8 cellular contexts compared by ENCODE assay signal in the genomic region with DNA sequence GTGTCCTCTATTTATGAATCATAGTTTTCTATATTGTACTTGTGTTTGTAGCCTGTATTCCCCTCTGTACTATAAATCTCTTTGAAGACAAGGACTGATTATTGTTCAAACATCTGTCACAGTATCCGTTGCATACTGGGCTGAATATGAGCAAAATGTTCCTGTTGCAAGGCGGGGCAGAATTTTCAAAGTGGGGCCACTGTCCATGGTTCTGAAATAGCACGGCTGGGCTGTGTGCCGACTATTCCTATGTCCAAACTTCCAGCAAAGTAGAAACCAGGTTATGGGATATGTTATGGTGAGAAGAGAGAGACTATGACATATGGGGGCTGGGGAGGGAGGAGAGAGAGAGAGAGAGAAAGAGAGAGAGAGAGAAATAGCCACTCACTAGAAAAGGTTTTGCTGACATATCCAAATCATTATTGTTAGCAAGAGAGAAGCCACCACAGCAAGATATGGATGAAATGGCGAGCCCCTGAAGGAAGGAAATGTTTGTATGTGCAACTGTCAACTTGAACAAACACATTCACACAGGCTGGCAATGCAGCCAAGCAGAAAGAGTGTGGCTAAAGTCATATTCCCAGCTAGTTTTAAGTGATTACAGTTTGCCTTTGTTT.
A peak's percentile ranks its signal among the peaks of the same experiment; 100 is the strongest.
DNase-seq lines count a peak whose midpoint lies in the region; ATAC-seq and TF ChIP-seq lines count a peak whose summit lies in the region.

No MANE protein-coding gene starts in this region.

- H3K27ac ChIP-seq in colonic mucosa = no peak overlapping the region
- no peak overlapping the region for H3K27ac ChIP-seq in osteoblast (ENCODE audit: low read depth, low read length)

- peak; percentile 8 for DNase-seq in SIG-M5 treated with dmso at 0.1 percent for 504 hours (lab: John Stamatoyannopoulos, UW; ENCODE audit: unreplicated experiment)
- no peak for DNase-seq in SIG-M5 (lab: John Stamatoyannopoulos, UW)
- DNase-seq in NCI-H1694 (lab: John Stamatoyannopoulos, UW) = peak; percentile 33
- peak; percentile 19 for DNase-seq in colonic mucosa
- peak; percentile 48 for DNase-seq in osteoblast (ENCODE audit: insufficient read length, low spot score, missing footprints)
- no peak for DNase-seq in NCI-H748 (lab: John Stamatoyannopoulos, UW; ENCODE audit: unreplicated experiment)

- TF ChIP-seq CTCF in colonic mucosa (IDR thresholded peaks at IDR 0.05) (no peak), osteoblast (IDR thresholded peaks at IDR 0.05; ENCODE audit: extremely low read depth, low read depth, low read length) (no peak)

- H3K79me2 ChIP-seq in osteoblast (ENCODE audit: insufficient read depth, low read length) = no peaks in the 10 kb centered on the region

- no peaks in the 10 kb centered on the region for H3K4me1 ChIP-seq in colonic mucosa
- no peaks in the 10 kb centered on the region for H3K4me1 ChIP-seq in osteoblast (ENCODE audit: insufficient read depth, low read length)

- H4K20me1 ChIP-seq in osteoblast (ENCODE audit: insufficient read depth, low read length) = no peaks in the 10 kb centered on the region

- H3K9me3 ChIP-seq in colonic mucosa = no peaks in the 10 kb centered on the region
- H3K9me3 ChIP-seq in osteoblast (ENCODE audit: low read depth, low read length) = no peaks in the 10 kb centered on the region

- H3K9ac ChIP-seq in colonic mucosa (ENCODE audit: low read depth in 2 of 2, low read length in 2 of 2) = no peak overlapping the region

- no peak overlapping the region for H3K4me2 ChIP-seq in osteoblast (ENCODE audit: insufficient read depth, low read length)

- H3K4me3 ChIP-seq in colonic mucosa = no peak overlapping the region
- no peak overlapping the region for H3K4me3 ChIP-seq in osteoblast (ENCODE audit: insufficient read depth, low read length)

- H2AFZ ChIP-seq in osteoblast (ENCODE audit: low read length) = no peak overlapping the region

- intact Hi-C loops in colonic mucosa (cut with DNase I) = no loop called here

- ATAC-seq in HG02588 (IDR thresholded peaks at IDR 0.05; ENCODE audit: unreplicated experiment) (no peak), GM21381 (IDR thresholded peaks at IDR 0.05; ENCODE audit: unreplicated experiment) (no peak)

- no peaks in the 10 kb centered on the region for H3K27me3 ChIP-seq in colonic mucosa
- H3K27me3 ChIP-seq in osteoblast (ENCODE audit: insufficient read depth, low read length) = no peaks in the 10 kb centered on the region

- no peaks in the 10 kb centered on the region for H3K36me3 ChIP-seq in colonic mucosa
- H3K36me3 ChIP-seq in osteoblast (ENCODE audit: insufficient read depth, low read length) = no peaks in the 10 kb centered on the region

Comparison
In these comparisons a context has a peak if more than half of its experiments do, and no peak if none do; other contexts are left out.
1. DNase-seq: peak in SIG-M5 treated with dmso at 0.1 percent for 504 hours (single experiment), NCI-H1694 (single experiment), colonic mucosa (single experiment) and osteoblast (single experiment); none in SIG-M5 (single experiment) and NCI-H748 (single experiment).